9 cellular contexts compared by ENCODE assay signal in genomic region chr14:103427485-103428443, GRCh38. TPM values are rescaled to one million over a fixed set of nuclear protein-coding genes. Genes with fewer than 3 reads are reported as not detected.
A peak's percentile ranks its signal among the peaks of the same experiment; 100 is the strongest.
DNase-seq lines count a peak whose midpoint lies in the region; ATAC-seq, FAIRE-seq and TF ChIP-seq lines count a peak whose summit lies in the region.
"Had no signal": no experiment of that assay in that cellular context is flagged by ENCODE, and none has a peak within 500 bp of the region (broad histone marks: within the 10 kb centered on the region; RNA-seq: fewer than 3 reads in every experiment).

No MANE protein-coding gene starts in this region.

- no peak for ATAC-seq in HG03442 (IDR thresholded peaks at IDR 0.05; ENCODE audit: unreplicated experiment)
- ATAC-seq in HG03565 (IDR thresholded peaks at IDR 0.05; ENCODE audit: unreplicated experiment), result no peak

- peak in 1 of 5 donors; percentile 4 for DNase-seq in CD8-positive, alpha-beta memory T cell
- DNase-seq in NCI-H69 (lab: John Stamatoyannopoulos, UW) (peak; percentile 59), astrocyte of the cerebellum (ENCODE audit: low read depth) (peak; percentile 96), myocyte (ENCODE audit: low read depth) (peak; percentile 75), SK-N-DZ (ENCODE audit: low spot score) (no peak), D721Med (ENCODE audit: insufficient read length, low spot score) (no peak)

- H3K9me3 ChIP-seq in CD8-positive, alpha-beta memory T cell (ENCODE audit: low read length), result no peaks in the 10 kb centered on the region

- H3K4me1 ChIP-seq in CD8-positive, alpha-beta memory T cell (ENCODE audit: insufficient read depth, low read length), result peaks cover 21% of the 10 kb centered on the region

- TF ChIP-seq CTCF in astrocyte of the cerebellum (IDR thresholded peaks at IDR 0.05; ENCODE audit: low read depth, low read length, missing control alignments) (no peak), D721Med (IDR thresholded peaks at IDR 0.05; ENCODE audit: insufficient read depth, missing control alignments) (no peak)

- CTCF ChIA-PET in CD8-positive, alpha-beta memory T cell (lab: Charles Lee), result no interaction called here

- H3K4me1 Mint-ChIP-seq in CD8-positive, alpha-beta memory T cell, result peaks cover 44 to 81% (median 70%) of the 10 kb centered on the region in 3 donors

- peak overlapping the region in 4 of 7 donors; percentile 2 to 40 (median 26) for H3K4me3 Mint-ChIP-seq in CD8-positive, alpha-beta memory T cell

- FAIRE-seq in D721Med (lab: Jason Lieb, UNC), result no peak
- FAIRE-seq: TTC549 had no signal

- POLR2A ChIA-PET in CD8-positive, alpha-beta memory T cell (lab: Charles Lee), result no interaction called here

- peak overlapping the region in 7 of 8 donors; percentile 45 to 88 (median 70) for H3K27ac Mint-ChIP-seq in CD8-positive, alpha-beta memory T cell

- no peaks in the 10 kb centered on the region for H3K9me3 Mint-ChIP-seq in CD8-positive, alpha-beta memory T cell

- no peak overlapping the region for H3K4me3 ChIP-seq in CD8-positive, alpha-beta memory T cell (ENCODE audit: low read length)
- H3K4me3 ChIP-seq in astrocyte of the cerebellum (ENCODE audit: low read depth, low read length), result no peak overlapping the region

- in situ Hi-C loops in astrocyte of the cerebellum (cut with HindIII; ENCODE audit: low sequenced_read_pairs), result no loop called here

- no peaks in the 10 kb centered on the region for H3K36me3 ChIP-seq in CD8-positive, alpha-beta memory T cell (ENCODE audit: insufficient read depth, low read length)

- no peaks in the 10 kb centered on the region for H3K27me3 ChIP-seq in CD8-positive, alpha-beta memory T cell (ENCODE audit: insufficient read depth, low read length, poor library complexity, severe bottlenecking)

- H3K27ac ChIP-seq in CD8-positive, alpha-beta memory T cell (ENCODE audit: low read depth, low read length), result peak overlapping the region; percentile 13

- no peaks in the 10 kb centered on the region for H3K27me3 Mint-ChIP-seq in CD8-positive, alpha-beta memory T cell

- peaks cover 0 to 36% (median 0%) of the 10 kb centered on the region in 3 donors for H3K36me3 Mint-ChIP-seq in CD8-positive, alpha-beta memory T cell

RNA-seq across cellular contexts. Expression of gene MARK3, which starts 42.5 kb away (rescaled TPM):
- 10 to 100 TPM; 91.9 to 92.7 TPM for total RNA-seq in CD8-positive, alpha-beta memory T cell
- polyA plus RNA-seq in CD8-positive, alpha-beta memory T cell, result 45.7 TPM
- total RNA-seq in myocyte, result 82.0 and 87.4 TPM in 2 replicates
- polyA plus RNA-seq in myocyte (2012), result 55.8 TPM
- polyA plus RNA-seq in SK-N-DZ (2014; cell fraction: cytosol; rRNA removed), result 22.5 and 28.3 TPM in 2 replicates
- 39.1 and 41.1 TPM in 2 replicates for polyA plus RNA-seq in SK-N-DZ (2014; cell fraction: nucleus; rRNA removed)

Comparison
In these comparisons a context has a peak if more than half of its experiments do, and no peak if none do; other contexts are left out.
1. DNase-seq: peak in NCI-H69 (single experiment), astrocyte of the cerebellum (single experiment) and myocyte (single experiment); none in SK-N-DZ (single experiment) and D721Med (single experiment).